Comparison of ENCODE assay signal across 1 cellular context in the genomic region with DNA sequence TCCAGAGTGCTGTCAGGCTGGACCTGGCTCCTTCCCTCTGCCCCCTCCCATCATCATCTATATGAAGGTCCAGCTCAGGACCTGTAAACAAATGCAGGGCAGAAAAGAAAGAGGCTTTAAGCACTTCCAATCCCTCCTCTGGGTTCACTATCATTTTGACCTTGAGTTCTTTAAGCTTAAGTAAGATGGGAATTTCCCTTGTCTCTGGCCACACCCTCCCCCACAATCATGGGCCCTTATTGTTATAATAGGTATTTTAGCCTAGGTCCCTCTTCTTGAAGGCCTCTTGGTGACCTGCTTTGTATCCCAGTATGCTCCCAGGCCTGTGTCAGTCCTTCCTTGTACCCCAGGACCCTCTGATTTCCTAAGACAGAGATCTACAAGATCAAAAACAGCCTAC.
TF ChIP-seq lines count a peak whose summit lies in the region.

No MANE protein-coding gene starts in this region.

TF ChIP-seq in GM12878, 131 proteins besides CTCF, POLR2A, EP300 and RAD21:
- peak; percentile 34; the same call in 1 of the 2 replicates for TF ChIP-seq RUNX3 (IDR thresholded peaks at IDR 0.05; ENCODE audit: low read length)
- TF ChIP-seq SIX5 (IDR thresholded peaks at IDR 0.05; ENCODE audit: low read depth, low read length, severe bottlenecking) = no peak
